Comparison of ENCODE assay signal across 24 cellular contexts in genomic region chr2:105242286-105242993, GRCh38. TPM values are rescaled to one million over a fixed set of nuclear protein-coding genes. Genes with fewer than 3 reads are reported as not detected.
A peak's percentile ranks its signal among the peaks of the same experiment; 100 is the strongest.
DNase-seq lines count a peak whose midpoint lies in the region; ATAC-seq, FAIRE-seq and TF ChIP-seq lines count a peak whose summit lies in the region.
"Had no signal": no experiment of that assay in that cellular context is flagged by ENCODE, and none has a peak within 500 bp of the region (broad histone marks: within the 10 kb centered on the region; RNA-seq: fewer than 3 reads in every experiment).

No MANE protein-coding gene starts in this region.

- H2BK12ac ChIP-seq in H1 (ENCODE audit: low read depth, low read length), result no peak overlapping the region
- H2BK12ac ChIP-seq in trophoblast cell (ENCODE audit: low read length), result peak overlapping the region; percentile 68

- H2AK5ac ChIP-seq in H1 (ENCODE audit: low read depth, low read length) (no peak overlapping the region), trophoblast cell (ENCODE audit: low read length) (peak overlapping the region; percentile 7)

- no peak overlapping the region for H2BK120ac ChIP-seq in H1 (replicated peaks; ENCODE audit: low read depth, low read length)
- H2BK120ac ChIP-seq in trophoblast cell (ENCODE audit: insufficient read depth, low read length, poor library complexity), result peak overlapping the region; percentile 4

- FAIRE-seq in K562 (lab: Jason Lieb, UNC) (no peak), H1 (lab: Jason Lieb, UNC) (no peak)
- FAIRE-seq: GM12891, GM18507 had no signal

- TF ChIP-seq POLR2A in K562 (conservative IDR thresholded peaks at IDR 0.05) (no peak), H1 (IDR thresholded peaks at IDR 0.05; ENCODE audit: control extremely low read depth in 1 of 2, low read depth in 2 of 2, low read length in 2 of 2) (no peak)

- H3K4me3 Mint-ChIP-seq in neural crest cell, result no peak overlapping the region
- H3K4me3 Mint-ChIP-seq: CD4-positive, alpha-beta memory T cell had no signal

- TF ChIP-seq RAD21 in K562 (CRISPR knock-in tag; conservative IDR thresholded peaks at IDR 0.05 in 1 of 2, IDR thresholded peaks at IDR 0.05 in 1 of 2), result no peak
- no peak for TF ChIP-seq RAD21 in H1 (IDR thresholded peaks at IDR 0.05 in 1 of 2, conservative IDR thresholded peaks at IDR 0.05 in 1 of 2; ENCODE audit: low read depth in 2 of 2, low read length in 2 of 2)

- H4K91ac ChIP-seq in H1 (replicated peaks; ENCODE audit: insufficient read length, low read length) (no peak overlapping the region), trophoblast cell (ENCODE audit: low read depth, low read length) (peak overlapping the region; percentile 60)

- no peak for TF ChIP-seq EP300 in K562 (IDR thresholded peaks at IDR 0.05; ENCODE audit: low read length)
- no peak for TF ChIP-seq EP300 in H1 (IDR thresholded peaks at IDR 0.05; ENCODE audit: borderline replicate concordance in 1 of 2, low read depth in 2 of 2, low read length in 2 of 2)

- BruUV-seq in K562 (replicated peaks; lab: Mats Ljungman, UMichigan), result no TSS peak

- no peaks in the 10 kb centered on the region for H3K23me2 ChIP-seq in H1 (ENCODE audit: low read depth, low read length)

- no peak overlapping the region for H3K4ac ChIP-seq in H1 (replicated peaks; ENCODE audit: insufficient read length, low read depth, low read length)
- H3K4ac ChIP-seq in trophoblast cell (ENCODE audit: low read depth, low read length), result no peak overlapping the region

- POLR2A ChIA-PET in K562 (lab: Yijun Ruan, JAX), result interaction anchor here (0.5 kb wide), 1 partner anchor 275 kb away, joined by 3 read pairs; no protein-coding TSS in a partner anchor
- POLR2A ChIA-PET in H1 (lab: Charles Lee; ENCODE audit: partially characterized antibody), result no interaction called here

- H3K18ac ChIP-seq in H1 (ENCODE audit: extremely low read depth, low read length) (no peak overlapping the region), trophoblast cell (ENCODE audit: low read length) (no peak overlapping the region)

- no peak overlapping the region for H2BK20ac ChIP-seq in H1 (ENCODE audit: low read length)

- DNase-seq in K562 (ENCODE audit: extremely low read depth in 1 of 4, low spot score in 3 of 4) (no peak), H1 (ENCODE audit: low read depth in 1 of 2, low spot score in 2 of 2) (no peak), neural crest cell (ENCODE audit: low read depth, low spot score) (no peak), trophoblast cell (no peak), hippocampal formation (lab: John Stamatoyannopoulos, UW) (no peak), NCI-H82 (lab: John Stamatoyannopoulos, UW) (no peak)
- DNase-seq: C1 segment of cervical spinal cord; Calu3; CD4-positive, alpha-beta memory T cell; COR-L47; DMS53; DMS79 treated with DMSO at 0.1 percent for 48 hours; GF-D8; GOT3; H7; HCEC 1CT had no signal

- H3K79me2 ChIP-seq in K562 (ENCODE audit: control insufficient read depth, insufficient read depth, low read length) (no peaks in the 10 kb centered on the region), H1 (ENCODE audit: control insufficient read depth in 1 of 2, insufficient read depth in 2 of 2, low read length in 2 of 2) (no peaks in the 10 kb centered on the region), trophoblast cell (ENCODE audit: control insufficient read depth, insufficient read depth, low read length, poor library complexity) (no peaks in the 10 kb centered on the region)

- in situ Hi-C loops in K562 (cut with MboI), result loop anchor here (5.0 kb wide), 1 partner anchor 130 kb away; no protein-coding TSS in a partner anchor

- no peaks in the 10 kb centered on the region for H3K9me1 ChIP-seq in K562 (ENCODE audit: control insufficient read depth, insufficient read depth, low read length)

- H3K27me3 Mint-ChIP-seq in neural crest cell (ENCODE audit: low read depth), result no peaks in the 10 kb centered on the region

- H3K79me1 ChIP-seq in H1 (ENCODE audit: low read depth, low read length), result no peaks in the 10 kb centered on the region
- H3K79me1 ChIP-seq in trophoblast cell (ENCODE audit: low read length), result peaks cover 20% of the 10 kb centered on the region

- H3K4me1 ChIP-seq in K562 (replicated peaks in 1 of 2; ENCODE audit: control insufficient read depth in 2 of 2, insufficient read depth in 2 of 2, low read length in 2 of 2), result peaks cover 2 to 14% of the 10 kb centered on the region in 2 experiments; a peak in 3 of 5 replicates
- H3K4me1 ChIP-seq in H1 (replicated peaks in 1 of 4; ENCODE audit: control insufficient read depth in 3 of 4, insufficient read depth in 4 of 4, low read length in 3 of 4), result peaks cover 0 to 2% (median 1%) of the 10 kb centered on the region in 4 experiments; a peak in 2 of 7 replicates
- H3K4me1 ChIP-seq in trophoblast cell (ENCODE audit: control insufficient read depth in 1 of 2, insufficient read depth in 2 of 2, low read length in 2 of 2), result peaks cover 5% of the 10 kb centered on the region in 2 experiments

- no peak overlapping the region for H4K12ac ChIP-seq in trophoblast cell (ENCODE audit: low read depth, low read length)

- H3K27me3 ChIP-seq in K562 (ENCODE audit: control insufficient read depth in 2 of 2, insufficient read depth in 2 of 2, low read length in 2 of 2) (peaks cover 19 to 39% of the 10 kb centered on the region in 2 experiments; a peak in 4 of 5 replicates), H1 (replicated peaks in 1 of 4; ENCODE audit: control insufficient read depth in 3 of 4, extremely low read depth in 1 of 4, insufficient read depth in 3 of 4, low read length in 3 of 4) (no peaks in the 10 kb centered on the region; a peak in 1 of 7 replicates), trophoblast cell (ENCODE audit: insufficient read depth, low read length) (no peaks in the 10 kb centered on the region)

- no peak overlapping the region; the same call in 1 of the 2 replicates for H3K4me2 ChIP-seq in K562 (ENCODE audit: insufficient read depth, low read length)
- no peak overlapping the region for H3K4me2 ChIP-seq in H1 (ENCODE audit: insufficient read depth in 1 of 2, low read depth in 2 of 2, low read length in 2 of 2)
- H3K4me2 ChIP-seq in trophoblast cell (ENCODE audit: low read length), result no peak overlapping the region

- H4K8ac ChIP-seq in H1 (ENCODE audit: extremely low read depth, insufficient read depth, low read length) (no peak overlapping the region), trophoblast cell (ENCODE audit: low read depth, low read length) (no peak overlapping the region)

- H3K27ac ChIP-seq in K562 (ENCODE audit: extremely low read depth, low read depth, low read length) (no peak overlapping the region), H1 (ENCODE audit: low read depth, low read length) (no peak overlapping the region), trophoblast cell (ENCODE audit: low read depth, low read length) (no peak overlapping the region)

- H3K4me3 ChIP-seq in K562 (no peak overlapping the region), H1 (ENCODE audit: extremely low read depth in 1 of 4, insufficient read depth in 2 of 4, low read depth in 3 of 4, low read length in 4 of 4) (no peak overlapping the region), trophoblast cell (ENCODE audit: low read depth, low read length) (no peak overlapping the region)

- no peak overlapping the region for H3K56ac ChIP-seq in H1 (replicated peaks; ENCODE audit: insufficient read length, low read depth, low read length)

- H2AFZ ChIP-seq in K562 (ENCODE audit: low read depth, low read length) (no peak overlapping the region), H1 (ENCODE audit: low read length) (no peak overlapping the region), trophoblast cell (ENCODE audit: insufficient read depth, low read length, poor library complexity) (no peak overlapping the region)

- H2BK5ac ChIP-seq in H1 (ENCODE audit: low read depth, low read length), result no peak overlapping the region
- H2BK5ac ChIP-seq in trophoblast cell (ENCODE audit: low read depth, low read length, poor library complexity), result no peak overlapping the region

- no peaks in the 10 kb centered on the region for H3K4me1 Mint-ChIP-seq in neural crest cell

- no peak overlapping the region for H4K5ac ChIP-seq in H1 (ENCODE audit: insufficient read length, low read depth, low read length)

- no peaks in the 10 kb centered on the region for H4K20me1 ChIP-seq in K562 (replicated peaks; ENCODE audit: control insufficient read depth, insufficient read depth, low read length)
- no peaks in the 10 kb centered on the region for H4K20me1 ChIP-seq in H1 (replicated peaks in 1 of 2; ENCODE audit: control insufficient read depth in 1 of 2, insufficient read depth in 2 of 2, low read length in 2 of 2)

- no peaks in the 10 kb centered on the region for H3K36me3 Mint-ChIP-seq in neural crest cell (ENCODE audit: low read depth)
- H3K36me3 Mint-ChIP-seq: CD4-positive, alpha-beta memory T cell had no signal

- H3K9ac ChIP-seq in K562 (ENCODE audit: insufficient read depth in 1 of 2, low read depth in 2 of 2, low read length in 2 of 2), result no peak overlapping the region; a peak in 1 of 4 replicates
- no peak overlapping the region for H3K9ac ChIP-seq in H1 (replicated peaks in 1 of 4; ENCODE audit: extremely low read depth in 1 of 4, low read depth in 3 of 4, low read length in 3 of 4)
- H3K9ac ChIP-seq in trophoblast cell (ENCODE audit: low read length), result no peak overlapping the region

- TF ChIP-seq CTCF in K562 (IDR thresholded peaks at IDR 0.05 in 2 of 3, conservative IDR thresholded peaks at IDR 0.05 in 1 of 3; ENCODE audit: insufficient read depth in 2 of 3, low read depth in 1 of 3, low read length in 3 of 3) (no peak), H1 (IDR thresholded peaks at IDR 0.05; ENCODE audit: control extremely low read depth in 1 of 3, insufficient read depth in 1 of 3, low read depth in 1 of 3, low read length in 3 of 3) (no peak), neural crest cell (conservative IDR thresholded peaks at IDR 0.05) (no peak)

- H3K9me3 Mint-ChIP-seq in neural crest cell, result peaks cover 2% of the 10 kb centered on the region
- H3K9me3 Mint-ChIP-seq: CD4-positive, alpha-beta memory T cell had no signal

- H2BK15ac ChIP-seq in H1 (ENCODE audit: low read length), result peak overlapping the region; percentile 51; the same call in 1 of the 2 replicates

- H3K14ac ChIP-seq in H1 (ENCODE audit: insufficient read length), result no peak overlapping the region
- H3K14ac ChIP-seq in trophoblast cell (ENCODE audit: low read length), result peak overlapping the region; percentile 1

- peak overlapping the region; percentile 50 for H3K27ac Mint-ChIP-seq in neural crest cell (ENCODE audit: unreplicated experiment)
- H3K27ac Mint-ChIP-seq: CD4-positive, alpha-beta memory T cell had no signal

- no peaks in the 10 kb centered on the region for H3K9me3 ChIP-seq in K562 (replicated peaks; ENCODE audit: control insufficient read depth, insufficient read depth, low read depth, low read length)
- no peaks in the 10 kb centered on the region; a peak in 1 of 4 replicates for H3K9me3 ChIP-seq in H1 (ENCODE audit: insufficient read depth in 2 of 2, low read depth in 1 of 2, low read length in 1 of 2)
- peaks cover 5% of the 10 kb centered on the region for H3K9me3 ChIP-seq in trophoblast cell (ENCODE audit: insufficient read depth, low read depth, low read length)

- no peak for ATAC-seq in K562
- no peak for ATAC-seq in GM21529 (IDR thresholded peaks at IDR 0.05; ENCODE audit: unreplicated experiment)

- 16% methylated on average over 43 of the region's 50 CpGs for WGBS in K562 (ENCODE audit: insufficient coverage, low coverage, missing lambda C conversion rate)
- WGBS in H1 (ENCODE audit: extremely low coverage in 1 of 2, insufficient coverage in 1 of 2, insufficient read length in 1 of 2, insufficient replicate concordance in 2 of 2, low coverage in 1 of 2, low lambda C conversion rate in 2 of 2, missing lambda C conversion rate in 1 of 2), 2 experiments, result 93% methylated on average over 43 of the region's 50 CpGs; no CpG with 5 or more reads in 1 of the 2 experiments
- WGBS in trophoblast cell (ENCODE audit: extremely low coverage, insufficient coverage, insufficient read length), result no CpG with 5 or more reads among the region's 50 CpGs

- H3K23ac ChIP-seq in H1 (ENCODE audit: insufficient read length) (no peak overlapping the region), trophoblast cell (ENCODE audit: low read length) (no peak overlapping the region)

- H3K36me3 ChIP-seq in K562 (ENCODE audit: control insufficient read depth, insufficient read depth, low read length), result no peaks in the 10 kb centered on the region
- H3K36me3 ChIP-seq in H1 (ENCODE audit: control insufficient read depth in 2 of 4, insufficient read depth in 4 of 4, low read length in 3 of 4), result no peaks in the 10 kb centered on the region
- H3K36me3 ChIP-seq in trophoblast cell (ENCODE audit: control insufficient read depth in 1 of 2, insufficient read depth in 2 of 2, low read length in 2 of 2), result no peaks in the 10 kb centered on the region

- CTCF ChIA-PET in K562 (lab: Yijun Ruan, JAX; ENCODE audit: low intra/inter-chr PET ratio), result no interaction called here
- CTCF ChIA-PET in H1 (lab: Charles Lee; ENCODE audit: partially characterized antibody), result interaction anchor here (0.8 to 16.9 kb wide), 20 partner anchors 8 to 144 kb away, joined by 3 to 541 read pairs (median 6); no protein-coding TSS in a partner anchor

- intact Hi-C loops in K562 (cut with micrococcal nuclease), result no loop called here

RNA-seq across cellular contexts. Expression of gene GPR45, which starts 0.9 kb away (rescaled TPM):
- total RNA-seq in K562 (2011; cell fraction: chromatin; rRNA removed; ENCODE audit: low replicate concordance), result not detected in 2 replicates
- not detected in 2 replicates for total RNA-seq in K562 (2011; cell fraction: nucleolus; rRNA removed)
- total RNA-seq in K562 (2011; cell fraction: nucleoplasm; rRNA removed), result not detected in 2 replicates
- not detected in 2 replicates for total RNA-seq in K562 (2014; rRNA removed)
- not detected in 2 replicates for total RNA-seq in K562 (2014; rRNA removed; fragmentation: Illumina TruSeq; extraction: Trizol)
- not detected in 2 replicates for total RNA-seq in K562 (2015; rRNA removed; fragmentation: Illumina TruSeq; extraction: Trizol)
- not detected in 2 replicates for total RNA-seq in K562 (2021)
- polyA plus RNA-seq in K562 (2011; rRNA removed), result not detected in 2 replicates
- 0.04 TPM in 1 of 2 replicates, not detected in the other for polyA plus RNA-seq in K562 (2011; cell fraction: cytosol; rRNA removed)
- 0.10 TPM in 1 of 2 replicates, not detected in the other for polyA plus RNA-seq in K562 (2011; cell fraction: nucleus; rRNA removed)
- polyA plus RNA-seq in K562 (2012), result not detected in 2 replicates
- polyA plus RNA-seq in K562 (2014; fragmentation: Illumina TruSeq; extraction: Trizol), result not detected in 2 replicates
- not detected for polyA plus RNA-seq in K562 (2014; fragmentation: Nextera tagmentation; extraction: Ambion mirVana)
- polyA plus RNA-seq in K562 (2014; rRNA removed), result not detected in 2 replicates
- not detected in 2 replicates for polyA minus RNA-seq in K562 (2011; rRNA and poly(A)+ RNA removed)
- not detected in 2 replicates for polyA minus RNA-seq in K562 (2011; cell fraction: cytosol; rRNA and poly(A)+ RNA removed)
- 0.13 TPM in 1 of 2 replicates, not detected in the other for polyA minus RNA-seq in K562 (2011; cell fraction: nucleus; rRNA and poly(A)+ RNA removed)
- not detected in 2 replicates for total RNA-seq in H1 (2021; fragmentation: NEBNext Ultra II Directional; extraction: Animal tissue kit (Norgen Biotek cat#: 25700))
- polyA plus RNA-seq in H1 (2011; rRNA removed), result 0.21 TPM in 1 of 2 replicates, not detected in the other
- polyA plus RNA-seq in H1 (2011; cell fraction: cytosol; rRNA removed), result 0.13 TPM
- 0.09 TPM for polyA plus RNA-seq in H1 (2011; cell fraction: nucleus; rRNA removed)
- polyA plus RNA-seq in H1 (2012, experiment 1 of 2), result 0.19 TPM in 1 of 4 replicates, not detected in the others
- polyA plus RNA-seq in H1 (2012, experiment 2 of 2), result not detected
- polyA plus RNA-seq in H1 (2013, experiment 1 of 2), result 0.18 TPM
- polyA plus RNA-seq in H1 (2013, experiment 2 of 2), result 0.22 TPM
- not detected in 2 replicates for polyA minus RNA-seq in H1 (2011; rRNA and poly(A)+ RNA removed)
- polyA minus RNA-seq in H1 (2011; cell fraction: cytosol; rRNA and poly(A)+ RNA removed), result not detected
- polyA minus RNA-seq in H1 (2011; cell fraction: nucleus; rRNA and poly(A)+ RNA removed), result not detected
- 0.30 TPM in 1 of 2 replicates, not detected in the other for total RNA-seq in neural crest cell
- polyA plus RNA-seq in trophoblast cell (2013), result 0.05 and 0.11 TPM in 2 replicates
- total RNA-seq: A172; A673; Calu3; CD4-positive, alpha-beta memory T cell; Daoy; G401; H7 had no signal
- polyA plus RNA-seq: BJ; CD4-positive, alpha-beta memory T cell had no signal
